In genomic region chr3:10150987-10151386, GRCh38 we compare ENCODE assay signal across 32 cellular contexts. TPM values are rescaled to one million over a fixed set of nuclear protein-coding genes. Genes with fewer than 3 reads are reported as not detected.
"Had no signal": no experiment of that assay in that cellular context is flagged by ENCODE, and none has a peak within 500 bp of the region (broad histone marks: within the 10 kb centered on the region; RNA-seq: fewer than 3 reads in every experiment).

No MANE protein-coding gene starts in this region.

- DNase-seq: activated CD4-positive, alpha-beta memory T cell treated with anti-CD3 and anti-CD28 coated beads, Interleukin-2, amount 10 ng/mL, durations not matched to agents 7 days and 5 days; activated CD4-positive, alpha-beta T cell treated with anti-CD3 and anti-CD28 coated beads for 1 hour; activated CD4-positive, alpha-beta T cell treated with anti-CD3 and anti-CD28 coated beads for 48 hours; activated CD4-positive, CD25-positive, alpha-beta regulatory T cell; activated gamma-delta T cell treated with Interleukin-2 at 50 U/mL for 16 hours; activated naive CD4-positive, alpha-beta T cell treated with anti-CD3 and anti-CD28 coated beads for 36 hours; activated T-cell treated with anti-CD3 and anti-CD28 coated beads, Interleukin-2, amount 50 U/mL, for 24 hours; adrenal gland; body of pancreas; MM.1S; MV-4-11; NCI-H1092; NCI-H1436 treated with DMSO at 0.1 percent for 48 hours; NCI-H1694 treated with DMSO at 0.1 percent for 48 hours; NCI-H2029 treated with DMSO at 0.1 percent for 48 hours; NCI-H2107; NCI-H2171; NCI-H510A; NCI-H526; NCI-H748 treated with DMSO at 0.1 percent for 48 hours; PC-9; Right ventricle myocardium superior; SW 1271; T-helper 1 cell; T1000; WERI-Rb-1 had no signal

- FAIRE-seq: astrocyte, RCC 7860 had no signal

- H3K27ac ChIP-seq: adrenal gland, body of pancreas, breast epithelium, KMS-11, PC-9, WERI-Rb-1 had no signal

- H3K4me3 ChIP-seq: adrenal gland, body of pancreas, breast epithelium, PC-9 had no signal

- H3K27ac Mint-ChIP-seq: activated CD4-positive, alpha-beta memory T cell treated with anti-CD3 and anti-CD28 coated beads, Interleukin-2, amount 10 ng/mL, durations not matched to agents 7 days and 5 days; activated naive CD4-positive, alpha-beta T cell treated with anti-CD3 and anti-CD28 coated beads for 36 hours; activated T-helper 1 cell treated with anti-CD3 and anti-CD28 coated beads, Interleukin-12 subunit alpha, Interleukin-12 subunit beta, Interleukin-2, Interleukin-4 antibody, amounts not matched to agents 30 ng/mL and 10 ng/mL and 1 ng/mL, durations not matched to agents 14 hours and 24 hours and 36 hours had no signal

- H3K9me3 ChIP-seq: adrenal gland, body of pancreas, breast epithelium had no signal

- H3K27me3 Mint-ChIP-seq: activated CD4-positive, alpha-beta memory T cell treated with anti-CD3 and anti-CD28 coated beads, Interleukin-2, amount 10 ng/mL, durations not matched to agents 7 days and 5 days; activated T-cell treated with anti-CD3 and anti-CD28 coated beads, Interleukin-2, amount 50 U/mL, for 24 hours had no signal

- ATAC-seq: activated naive CD4-positive, alpha-beta T cell treated with anti-CD3 and anti-CD28 coated beads, Interleukin-2, amount 50 U/mL, for 72 hours; body of pancreas had no signal

- H3K9me3 Mint-ChIP-seq: activated CD4-positive, alpha-beta memory T cell treated with anti-CD3 and anti-CD28 coated beads, Interleukin-2, amount 10 ng/mL, durations not matched to agents 7 days and 5 days; activated naive CD4-positive, alpha-beta T cell treated with anti-CD3 and anti-CD28 coated beads for 36 hours; activated naive CD4-positive, alpha-beta T cell treated with anti-CD3 and anti-CD28 coated beads, Interleukin-2, amount 50 U/mL, for 72 hours; activated T-cell treated with anti-CD3 and anti-CD28 coated beads, Interleukin-2, amount 50 U/mL, for 24 hours had no signal

- H3K4me3 Mint-ChIP-seq: activated CD4-positive, alpha-beta memory T cell treated with anti-CD3 and anti-CD28 coated beads, Interleukin-2, amount 10 ng/mL, durations not matched to agents 7 days and 5 days; activated naive CD4-positive, alpha-beta T cell treated with anti-CD3 and anti-CD28 coated beads for 36 hours; activated T-cell treated with anti-CD3 and anti-CD28 coated beads, Interleukin-2, amount 50 U/mL, for 24 hours; activated T-helper 1 cell treated with anti-CD3 and anti-CD28 coated beads, Interleukin-12 subunit alpha, Interleukin-12 subunit beta, Interleukin-2, Interleukin-4 antibody, amounts not matched to agents 30 ng/mL and 10 ng/mL and 1 ng/mL, durations not matched to agents 14 hours and 24 hours and 36 hours had no signal

- H3K4me2 ChIP-seq: KMS-11, PC-9 had no signal

- H3K4me1 ChIP-seq: adrenal gland, body of pancreas, breast epithelium had no signal

RNA-seq across cellular contexts. Expression of gene FANCD2OS, which starts 42.9 kb away (rescaled TPM):
- polyA plus RNA-seq: adrenal gland had no signal
